In the genomic region with DNA sequence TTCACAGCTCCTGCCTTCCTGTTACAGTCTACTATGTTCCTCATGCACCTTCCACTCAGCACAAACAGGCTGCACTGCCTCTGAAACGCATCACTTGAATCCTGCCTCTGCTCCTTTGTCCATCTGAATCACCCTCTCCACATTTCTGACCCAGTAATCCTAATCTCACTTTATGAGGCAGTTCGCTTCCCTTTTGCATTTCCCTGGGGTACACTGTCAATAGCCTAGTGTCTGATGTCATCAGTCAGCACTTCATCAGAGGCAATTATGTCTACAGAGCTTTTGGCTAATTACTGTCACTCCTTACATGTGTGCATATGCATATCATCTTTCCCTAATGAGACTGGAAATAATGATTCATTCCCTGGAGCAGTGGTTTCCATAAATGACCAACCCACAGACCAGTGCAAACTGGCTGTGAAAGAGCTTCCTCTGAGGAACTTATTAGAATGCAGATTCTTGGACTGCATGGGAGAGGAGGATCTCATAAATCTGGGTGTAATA, we compare ENCODE assay signal across 1 cellular context.
TF ChIP-seq lines count a peak whose summit lies in the region.

No MANE protein-coding gene starts in this region.

TF ChIP-seq in HEK293, 187 proteins besides CTCF, POLR2A, EP300 and RAD21 (continued from another document):
- TF ChIP-seq, protein P1, sequence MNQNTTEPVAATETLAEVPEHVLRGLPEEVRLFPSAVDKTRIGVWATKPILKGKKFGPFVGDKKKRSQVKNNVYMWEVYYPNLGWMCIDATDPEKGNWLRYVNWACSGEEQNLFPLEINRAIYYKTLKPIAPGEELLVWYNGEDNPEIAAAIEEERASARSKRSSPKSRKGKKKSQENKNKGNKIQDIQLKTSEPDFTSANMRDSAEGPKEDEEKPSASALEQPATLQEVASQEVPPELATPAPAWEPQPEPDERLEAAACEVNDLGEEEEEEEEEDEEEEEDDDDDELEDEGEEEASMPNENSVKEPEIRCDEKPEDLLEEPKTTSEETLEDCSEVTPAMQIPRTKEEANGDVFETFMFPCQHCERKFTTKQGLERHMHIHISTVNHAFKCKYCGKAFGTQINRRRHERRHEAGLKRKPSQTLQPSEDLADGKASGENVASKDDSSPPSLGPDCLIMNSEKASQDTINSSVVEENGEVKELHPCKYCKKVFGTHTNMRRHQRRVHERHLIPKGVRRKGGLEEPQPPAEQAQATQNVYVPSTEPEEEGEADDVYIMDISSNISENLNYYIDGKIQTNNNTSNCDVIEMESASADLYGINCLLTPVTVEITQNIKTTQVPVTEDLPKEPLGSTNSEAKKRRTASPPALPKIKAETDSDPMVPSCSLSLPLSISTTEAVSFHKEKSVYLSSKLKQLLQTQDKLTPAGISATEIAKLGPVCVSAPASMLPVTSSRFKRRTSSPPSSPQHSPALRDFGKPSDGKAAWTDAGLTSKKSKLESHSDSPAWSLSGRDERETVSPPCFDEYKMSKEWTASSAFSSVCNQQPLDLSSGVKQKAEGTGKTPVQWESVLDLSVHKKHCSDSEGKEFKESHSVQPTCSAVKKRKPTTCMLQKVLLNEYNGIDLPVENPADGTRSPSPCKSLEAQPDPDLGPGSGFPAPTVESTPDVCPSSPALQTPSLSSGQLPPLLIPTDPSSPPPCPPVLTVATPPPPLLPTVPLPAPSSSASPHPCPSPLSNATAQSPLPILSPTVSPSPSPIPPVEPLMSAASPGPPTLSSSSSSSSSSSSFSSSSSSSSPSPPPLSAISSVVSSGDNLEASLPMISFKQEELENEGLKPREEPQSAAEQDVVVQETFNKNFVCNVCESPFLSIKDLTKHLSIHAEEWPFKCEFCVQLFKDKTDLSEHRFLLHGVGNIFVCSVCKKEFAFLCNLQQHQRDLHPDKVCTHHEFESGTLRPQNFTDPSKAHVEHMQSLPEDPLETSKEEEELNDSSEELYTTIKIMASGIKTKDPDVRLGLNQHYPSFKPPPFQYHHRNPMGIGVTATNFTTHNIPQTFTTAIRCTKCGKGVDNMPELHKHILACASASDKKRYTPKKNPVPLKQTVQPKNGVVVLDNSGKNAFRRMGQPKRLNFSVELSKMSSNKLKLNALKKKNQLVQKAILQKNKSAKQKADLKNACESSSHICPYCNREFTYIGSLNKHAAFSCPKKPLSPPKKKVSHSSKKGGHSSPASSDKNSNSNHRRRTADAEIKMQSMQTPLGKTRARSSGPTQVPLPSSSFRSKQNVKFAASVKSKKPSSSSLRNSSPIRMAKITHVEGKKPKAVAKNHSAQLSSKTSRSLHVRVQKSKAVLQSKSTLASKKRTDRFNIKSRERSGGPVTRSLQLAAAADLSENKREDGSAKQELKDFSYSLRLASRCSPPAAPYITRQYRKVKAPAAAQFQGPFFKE (tag by site-specific recombination; IDR thresholded peaks at IDR 0.05; ENCODE audit: borderline replicate concordance) = no peak
- TF ChIP-seq ZNF324 (tag by site-specific recombination; IDR thresholded peaks at IDR 0.05) (peak; percentile 92), TRIM28 (IDR thresholded peaks at IDR 0.05; ENCODE audit: borderline replicate concordance, low read length) (peak; percentile 75; the same call in 1 of the 2 replicates), ZNF24 (tag by site-specific recombination; IDR thresholded peaks at IDR 0.05) (peak; percentile 100), ZNF501 (tag by site-specific recombination; IDR thresholded peaks at IDR 0.05) (peak; percentile 97), ZNF221 (tag by site-specific recombination; IDR thresholded peaks at IDR 0.05; ENCODE audit: borderline replicate concordance) (no peak), GLI2 (tag by site-specific recombination; IDR thresholded peaks at IDR 0.05; ENCODE audit: borderline replicate concordance, low read depth) (peak; percentile 89; the same call in 1 of the 2 replicates), ZNF423 (tag by site-specific recombination; IDR thresholded peaks at IDR 0.05) (0 out of 2 replicates have a peak, but pooled peaks have one; percentile 15), OSR2 (tag by site-specific recombination; IDR thresholded peaks at IDR 0.05) (peak; percentile 97), ZNF629 (tag by site-specific recombination; IDR thresholded peaks at IDR 0.05) (peak; percentile 99), ZBTB20 (tag by site-specific recombination; IDR thresholded peaks at IDR 0.05) (peak; percentile 70), ZNF114 (tag by site-specific recombination; IDR thresholded peaks at IDR 0.05) (no peak), GLIS1 (tag by site-specific recombination; IDR thresholded peaks at IDR 0.05) (peak; percentile 61; the same call in 1 of the 2 replicates), ZNF354C (tag by site-specific recombination; IDR thresholded peaks at IDR 0.05; ENCODE audit: borderline replicate concordance, low read depth) (no peak), KLF8 (tag by site-specific recombination; IDR thresholded peaks at IDR 0.05) (peak; percentile 95), ZSCAN23 (tag by site-specific recombination; IDR thresholded peaks at IDR 0.05) (peak; percentile 99), ZNF174 (tag by site-specific recombination; IDR thresholded peaks at IDR 0.05) (no peak), BCL11A (tag by site-specific recombination; IDR thresholded peaks at IDR 0.05; ENCODE audit: low read depth) (peak; percentile 100), ZBTB1 (tag by site-specific recombination; IDR thresholded peaks at IDR 0.05) (peak; percentile 95), KLF9 (tag by site-specific recombination; IDR thresholded peaks at IDR 0.05; ENCODE audit: low read depth) (peak; percentile 58; the same call in 1 of the 2 replicates), ZNF600 (tag by site-specific recombination; IDR thresholded peaks at IDR 0.05) (peak; percentile 92), GFI1B (tag by site-specific recombination; IDR thresholded peaks at IDR 0.05) (peak; percentile 58), ZNF366 (tag by site-specific recombination; conservative IDR thresholded peaks at IDR 0.05) (peak; percentile 99), SP2 (tag by site-specific recombination; IDR thresholded peaks at IDR 0.05) (peak; percentile 36; the same call in 1 of the 2 replicates), ZSCAN30 (tag by site-specific recombination; IDR thresholded peaks at IDR 0.05) (0 out of 2 replicates have a peak, but pooled peaks have one; percentile 52), ZNF335 (tag by site-specific recombination; conservative IDR thresholded peaks at IDR 0.05) (peak; percentile 45; the same call in 1 of the 2 replicates), ZNF2 (tag by site-specific recombination; IDR thresholded peaks at IDR 0.05) (peak; percentile 98), ZXDB (tag by site-specific recombination; IDR thresholded peaks at IDR 0.05) (peak; percentile 50; the same call in 1 of the 2 replicates), ZNF701 (tag by site-specific recombination; IDR thresholded peaks at IDR 0.05) (no peak), IKZF3 (tag by site-specific recombination; IDR thresholded peaks at IDR 0.05) (peak; percentile 89), OVOL3 (tag by site-specific recombination; IDR thresholded peaks at IDR 0.05) (peak; percentile 73; the same call in 1 of the 2 replicates), ZNF76 (tag by site-specific recombination; IDR thresholded peaks at IDR 0.05; ENCODE audit: borderline replicate concordance, low read depth) (peak; percentile 79), BCL11B (tag by site-specific recombination; IDR thresholded peaks at IDR 0.05; ENCODE audit: low read depth) (peak; percentile 80), ZNF302 (tag by site-specific recombination; IDR thresholded peaks at IDR 0.05; ENCODE audit: low read depth) (no peak), ZNF621 (tag by site-specific recombination; IDR thresholded peaks at IDR 0.05) (no peak), ZNF16 (tag by site-specific recombination; IDR thresholded peaks at IDR 0.05; ENCODE audit: low read depth) (no peak), KLF1 (tag by site-specific recombination; IDR thresholded peaks at IDR 0.05) (no peak), ZNF146 (tag by site-specific recombination; IDR thresholded peaks at IDR 0.05) (peak; percentile 77), ZNF843 (tag by site-specific recombination; IDR thresholded peaks at IDR 0.05) (peak; percentile 94), ZNF391 (tag by site-specific recombination; IDR thresholded peaks at IDR 0.05; ENCODE audit: borderline replicate concordance, low read depth) (peak; percentile 100), SP3 (tag by site-specific recombination; IDR thresholded peaks at IDR 0.05) (peak; percentile 77), ZBTB48 (tag by site-specific recombination; IDR thresholded peaks at IDR 0.05) (no peak), ZBTB17 (tag by site-specific recombination; IDR thresholded peaks at IDR 0.05) (peak; percentile 96)
- TF ChIP-seq, protein P2, sequence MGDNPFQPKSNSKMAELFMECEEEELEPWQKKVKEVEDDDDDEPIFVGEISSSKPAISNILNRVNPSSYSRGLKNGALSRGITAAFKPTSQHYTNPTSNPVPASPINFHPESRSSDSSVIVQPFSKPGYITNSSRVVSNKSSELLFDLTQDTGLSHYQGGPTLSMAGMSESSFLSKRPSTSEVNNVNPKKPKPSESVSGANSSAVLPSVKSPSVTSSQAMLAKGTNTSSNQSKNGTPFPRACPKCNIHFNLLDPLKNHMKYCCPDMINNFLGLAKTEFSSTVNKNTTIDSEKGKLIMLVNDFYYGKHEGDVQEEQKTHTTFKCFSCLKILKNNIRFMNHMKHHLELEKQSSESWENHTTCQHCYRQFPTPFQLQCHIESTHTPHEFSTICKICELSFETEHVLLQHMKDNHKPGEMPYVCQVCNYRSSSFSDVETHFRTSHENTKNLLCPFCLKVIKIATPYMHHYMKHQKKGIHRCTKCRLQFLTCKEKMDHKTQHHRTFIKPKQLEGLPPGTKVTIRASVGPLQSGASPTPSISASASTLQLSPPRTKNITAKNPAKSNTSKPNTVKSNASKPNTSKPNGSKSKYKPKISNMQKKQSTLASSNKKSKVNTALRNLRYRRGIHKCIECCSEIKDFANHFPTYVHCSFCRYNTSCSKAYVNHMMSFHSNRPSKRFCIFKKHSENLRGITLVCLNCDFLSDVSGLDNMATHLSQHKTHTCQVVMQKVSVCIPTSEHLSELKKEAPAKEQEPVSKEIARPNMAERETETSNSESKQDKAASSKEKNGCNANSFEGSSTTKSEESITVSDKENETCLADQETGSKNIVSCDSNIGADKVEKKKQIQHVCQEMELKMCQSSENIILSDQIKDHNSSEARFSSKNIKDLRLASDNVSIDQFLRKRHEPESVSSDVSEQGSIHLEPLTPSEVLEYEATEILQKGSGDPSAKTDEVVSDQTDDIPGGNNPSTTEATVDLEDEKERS (tag by site-specific recombination; IDR thresholded peaks at IDR 0.05) = 0 out of 2 replicates have a peak, but pooled peaks have one; percentile 31
- TF ChIP-seq, protein P3, sequence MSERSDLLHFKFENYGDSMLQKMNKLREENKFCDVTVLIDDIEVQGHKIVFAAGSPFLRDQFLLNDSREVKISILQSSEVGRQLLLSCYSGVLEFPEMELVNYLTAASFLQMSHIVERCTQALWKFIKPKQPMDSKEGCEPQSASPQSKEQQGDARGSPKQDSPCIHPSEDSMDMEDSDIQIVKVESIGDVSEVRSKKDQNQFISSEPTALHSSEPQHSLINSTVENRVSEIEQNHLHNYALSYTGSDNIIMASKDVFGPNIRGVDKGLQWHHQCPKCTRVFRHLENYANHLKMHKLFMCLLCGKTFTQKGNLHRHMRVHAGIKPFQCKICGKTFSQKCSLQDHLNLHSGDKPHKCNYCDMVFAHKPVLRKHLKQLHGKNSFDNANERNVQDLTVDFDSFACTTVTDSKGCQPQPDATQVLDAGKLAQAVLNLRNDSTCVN (tag by site-specific recombination; optimal IDR thresholded peaks at IDR 0.05) = no peak
- TF ChIP-seq, protein P4, sequence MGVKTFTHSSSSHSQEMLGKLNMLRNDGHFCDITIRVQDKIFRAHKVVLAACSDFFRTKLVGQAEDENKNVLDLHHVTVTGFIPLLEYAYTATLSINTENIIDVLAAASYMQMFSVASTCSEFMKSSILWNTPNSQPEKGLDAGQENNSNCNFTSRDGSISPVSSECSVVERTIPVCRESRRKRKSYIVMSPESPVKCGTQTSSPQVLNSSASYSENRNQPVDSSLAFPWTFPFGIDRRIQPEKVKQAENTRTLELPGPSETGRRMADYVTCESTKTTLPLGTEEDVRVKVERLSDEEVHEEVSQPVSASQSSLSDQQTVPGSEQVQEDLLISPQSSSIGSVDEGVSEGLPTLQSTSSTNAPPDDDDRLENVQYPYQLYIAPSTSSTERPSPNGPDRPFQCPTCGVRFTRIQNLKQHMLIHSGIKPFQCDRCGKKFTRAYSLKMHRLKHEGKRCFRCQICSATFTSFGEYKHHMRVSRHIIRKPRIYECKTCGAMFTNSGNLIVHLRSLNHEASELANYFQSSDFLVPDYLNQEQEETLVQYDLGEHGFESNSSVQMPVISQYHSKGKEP (tag by site-specific recombination; IDR thresholded peaks at IDR 0.05) = peak; percentile 69; the same call in 1 of the 2 replicates
- TF ChIP-seq, protein P5, sequence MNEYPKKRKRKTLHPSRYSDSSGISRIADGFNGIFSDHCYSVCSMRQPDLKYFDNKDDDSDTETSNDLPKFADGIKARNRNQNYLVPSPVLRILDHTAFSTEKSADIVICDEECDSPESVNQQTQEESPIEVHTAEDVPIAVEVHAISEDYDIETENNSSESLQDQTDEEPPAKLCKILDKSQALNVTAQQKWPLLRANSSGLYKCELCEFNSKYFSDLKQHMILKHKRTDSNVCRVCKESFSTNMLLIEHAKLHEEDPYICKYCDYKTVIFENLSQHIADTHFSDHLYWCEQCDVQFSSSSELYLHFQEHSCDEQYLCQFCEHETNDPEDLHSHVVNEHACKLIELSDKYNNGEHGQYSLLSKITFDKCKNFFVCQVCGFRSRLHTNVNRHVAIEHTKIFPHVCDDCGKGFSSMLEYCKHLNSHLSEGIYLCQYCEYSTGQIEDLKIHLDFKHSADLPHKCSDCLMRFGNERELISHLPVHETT (tag by site-specific recombination; IDR thresholded peaks at IDR 0.05) = peak; percentile 100
- TF ChIP-seq, protein P6, sequence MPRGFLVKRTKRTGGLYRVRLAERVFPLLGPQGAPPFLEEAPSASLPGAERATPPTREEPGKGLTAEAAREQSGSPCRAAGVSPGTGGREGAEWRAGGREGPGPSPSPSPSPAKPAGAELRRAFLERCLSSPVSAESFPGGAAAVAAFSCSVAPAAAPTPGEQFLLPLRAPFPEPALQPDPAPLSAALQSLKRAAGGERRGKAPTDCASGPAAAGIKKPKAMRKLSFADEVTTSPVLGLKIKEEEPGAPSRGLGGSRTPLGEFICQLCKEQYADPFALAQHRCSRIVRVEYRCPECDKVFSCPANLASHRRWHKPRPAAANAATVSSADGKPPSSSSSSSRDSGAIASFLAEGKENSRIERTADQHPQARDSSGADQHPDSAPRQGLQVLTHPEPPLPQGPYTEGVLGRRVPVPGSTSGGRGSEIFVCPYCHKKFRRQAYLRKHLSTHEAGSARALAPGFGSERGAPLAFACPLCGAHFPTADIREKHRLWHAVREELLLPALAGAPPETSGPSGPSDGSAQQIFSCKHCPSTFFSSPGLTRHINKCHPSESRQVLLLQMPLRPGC (tag by site-specific recombination; IDR thresholded peaks at IDR 0.05) = peak; percentile 100
- TF ChIP-seq, protein P7, sequence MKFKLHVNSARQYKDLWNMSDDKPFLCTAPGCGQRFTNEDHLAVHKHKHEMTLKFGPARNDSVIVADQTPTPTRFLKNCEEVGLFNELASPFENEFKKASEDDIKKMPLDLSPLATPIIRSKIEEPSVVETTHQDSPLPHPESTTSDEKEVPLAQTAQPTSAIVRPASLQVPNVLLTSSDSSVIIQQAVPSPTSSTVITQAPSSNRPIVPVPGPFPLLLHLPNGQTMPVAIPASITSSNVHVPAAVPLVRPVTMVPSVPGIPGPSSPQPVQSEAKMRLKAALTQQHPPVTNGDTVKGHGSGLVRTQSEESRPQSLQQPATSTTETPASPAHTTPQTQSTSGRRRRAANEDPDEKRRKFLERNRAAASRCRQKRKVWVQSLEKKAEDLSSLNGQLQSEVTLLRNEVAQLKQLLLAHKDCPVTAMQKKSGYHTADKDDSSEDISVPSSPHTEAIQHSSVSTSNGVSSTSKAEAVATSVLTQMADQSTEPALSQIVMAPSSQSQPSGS (tag by site-specific recombination; IDR thresholded peaks at IDR 0.05; ENCODE audit: low read depth) = peak; percentile 78
